In the genomic region with DNA sequence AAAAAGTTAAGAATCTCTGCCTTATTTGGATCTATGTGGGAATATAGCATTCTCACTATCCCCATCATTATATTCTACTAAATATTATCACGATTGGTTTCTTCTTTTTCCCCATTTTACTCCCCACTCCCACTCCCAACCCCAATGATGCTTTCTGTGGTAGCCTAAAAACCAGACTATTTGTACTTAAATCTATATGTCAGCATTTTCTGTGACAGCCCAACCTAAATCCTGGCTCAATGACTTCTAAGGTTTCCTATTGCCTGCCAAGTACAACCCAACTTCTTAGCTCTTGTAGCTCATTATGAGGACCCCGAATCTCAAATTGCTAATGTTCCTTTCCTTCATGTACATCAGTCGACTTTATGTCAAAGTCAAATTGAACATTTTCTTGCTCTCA, we compare ENCODE assay signal across 33 cellular contexts.
"Had no signal": no experiment of that assay in that cellular context is flagged by ENCODE, and none has a peak within 500 bp of the region (broad histone marks: within the 10 kb centered on the region; RNA-seq: fewer than 3 reads in every experiment).

No MANE protein-coding gene starts in this region.

- ATAC-seq: activated naive CD4-positive, alpha-beta T cell treated with anti-CD3 and anti-CD28 coated beads, Interleukin-2, amount 50 U/mL, for 72 hours; activated naive CD8-positive, alpha-beta T cell treated with anti-CD3 and anti-CD28 coated beads, Interleukin-2, amount 50 U/mL, for 24 hours; activated T-cell treated with anti-CD3 and anti-CD28 coated beads, Interleukin-2, amount 50 U/mL, for 4 hours; activated T-cell treated with anti-CD3 and anti-CD28 coated beads, Interleukin-2, amount 50 U/mL, for 72 hours; activated T-helper 17 cell treated with anti-CD3 and anti-CD28 coated beads, Interleukin-2, amount 50 U/mL, for 72 hours; body of pancreas had no signal

- H3K27me3 ChIP-seq: adrenal gland, ascending aorta, body of pancreas, brain microvascular endothelial cell, breast epithelium, cardiac muscle cell had no signal

- H3K4me1 ChIP-seq: adrenal gland, ascending aorta, body of pancreas, breast epithelium had no signal

- H3K9me3 ChIP-seq: body of pancreas had no signal

- H3K27ac ChIP-seq: adrenal gland, ascending aorta, body of pancreas, brain microvascular endothelial cell, breast epithelium, cardiac muscle cell had no signal

- H3K36me3 ChIP-seq: adrenal gland, ascending aorta, brain microvascular endothelial cell, breast epithelium, cardiac muscle cell had no signal

- DNase-seq: activated effector memory CD4-positive, alpha-beta T cell treated with anti-CD3 and anti-CD28 coated beads, Interleukin-2, amount 50 U/mL, for 16 hours; activated effector memory CD4-positive, alpha-beta T cell treated with Interleukin-2 at 50 U/mL for 16 hours; activated gamma-delta T cell; activated gamma-delta T cell treated with Interleukin-2 at 50 U/mL for 16 hours; activated naive CD4-positive, alpha-beta T cell; activated naive CD4-positive, alpha-beta T cell treated with anti-CD3 and anti-CD28 coated beads for 36 hours; activated naive CD4-positive, alpha-beta T cell treated with anti-CD3 and anti-CD28 coated beads, Interleukin-2, amount 10 ng/mL, durations not matched to agents 7 days and 5 days; activated naive CD4-positive, alpha-beta T cell treated with anti-CD3 and anti-CD28 coated beads, Interleukin-2, amount 50 U/mL, for 16 hours; activated naive CD4-positive, alpha-beta T cell treated with Interleukin-2 at 50 U/mL for 16 hours; activated naive CD8-positive, alpha-beta T cell treated with anti-CD3 and anti-CD28 coated beads for 36 hours; activated naive CD8-positive, alpha-beta T cell treated with anti-CD3 and anti-CD28 coated beads, Interleukin-2, amount 10 ng/mL, durations not matched to agents 7 days and 5 days; activated naive CD8-positive, alpha-beta T cell treated with anti-CD3 and anti-CD28 coated beads, Interleukin-2, amount 50 U/mL, for 24 hours; activated T-cell treated with anti-CD3 and anti-CD28 coated beads, Interleukin-2, amount 50 U/mL, for 4 hours; activated T-cell treated with anti-CD3 and anti-CD28 coated beads, Interleukin-2, amount 50 U/mL, for 48 hours; activated T-cell treated with anti-CD3 and anti-CD28 coated beads, Interleukin-2, amount 50 U/mL, for 72 hours; adrenal gland; amniotic stem cell; amygdala; anterior cingulate cortex; aorta; body of pancreas; brain microvascular endothelial cell; caudate nucleus; central memory CD4-positive, alpha-beta T cell; cerebellar nuclear complex had no signal

- H3K4me3 ChIP-seq: adrenal gland, ascending aorta, body of pancreas, breast epithelium, cardiac muscle cell had no signal

- FAIRE-seq: astrocyte, bronchial epithelial cell, colon had no signal
